In genomic region chr1:108747128-108747827, GRCh38 we compare ENCODE assay signal across 1 cellular context.
TF ChIP-seq lines count a peak whose summit lies in the region.

No MANE protein-coding gene starts in this region.

TF ChIP-seq in K562, 482 proteins besides CTCF, POLR2A, EP300 and RAD21 (continued from another document and continues in another):
- no peak for TF ChIP-seq E4F1 (CRISPR knock-in tag; IDR thresholded peaks at IDR 0.05; ENCODE audit: borderline replicate concordance)
- no peak for TF ChIP-seq GTF3C2 (IDR thresholded peaks at IDR 0.05; ENCODE audit: borderline replicate concordance, extremely low read depth, insufficient read length)
- TF ChIP-seq ZNF436 (CRISPR knock-in tag; IDR thresholded peaks at IDR 0.05), result no peak
- TF ChIP-seq CHD4 (IDR thresholded peaks at IDR 0.05; ENCODE audit: insufficient read depth, insufficient replicate concordance, low read depth, low read length, poor library complexity, severe bottlenecking), result peak; percentile 6
- no peak for TF ChIP-seq YBX1 (IDR thresholded peaks at IDR 0.05)
- no peak for TF ChIP-seq STAT5A (IDR thresholded peaks at IDR 0.05; ENCODE audit: borderline replicate concordance, low read length)
- no peak for TF ChIP-seq HMGXB4 (CRISPR knock-in tag; IDR thresholded peaks at IDR 0.05)
- peak; percentile 77 for TF ChIP-seq POLR2B (IDR thresholded peaks at IDR 0.05; ENCODE audit: low read depth, partially characterized antibody)
- 0 out of 2 replicates have a peak, but pooled peaks have one; percentile 8 for TF ChIP-seq CBX1 (IDR thresholded peaks at IDR 0.05; ENCODE audit: low read depth)
- TF ChIP-seq CBX3 (IDR thresholded peaks at IDR 0.05; ENCODE audit: borderline replicate concordance in 1 of 2, low read length in 2 of 2), result no peak; a peak in 1 of 3 replicates
- no peak for TF ChIP-seq POLR3G (IDR thresholded peaks at IDR 0.05; ENCODE audit: extremely low read depth, insufficient read length, insufficient replicate concordance)
- no peak for TF ChIP-seq HDAC8 (tag; IDR thresholded peaks at IDR 0.05)
- peak; percentile 63 for TF ChIP-seq ZBTB40 (IDR thresholded peaks at IDR 0.05)
- no peak for TF ChIP-seq ZBTB40 (CRISPR knock-in tag; IDR thresholded peaks at IDR 0.05)
- TF ChIP-seq MLX (CRISPR knock-in tag; conservative IDR thresholded peaks at IDR 0.05), result no peak
- TF ChIP-seq ELF2 (CRISPR knock-in tag; IDR thresholded peaks at IDR 0.05), result no peak
- no peak for TF ChIP-seq CEBPB (tag; IDR thresholded peaks at IDR 0.05)
- 0 out of 2 replicates have a peak, but pooled peaks have one; percentile 54 for TF ChIP-seq ZBTB26 (CRISPR knock-in tag; IDR thresholded peaks at IDR 0.05)
- TF ChIP-seq HNRNPLL (IDR thresholded peaks at IDR 0.05; ENCODE audit: low read depth, low read length, poor library complexity, severe bottlenecking), result no peak
- no peak for TF ChIP-seq HOMEZ (CRISPR knock-in tag; IDR thresholded peaks at IDR 0.05)
- no peak for TF ChIP-seq E2F3 (CRISPR knock-in tag; IDR thresholded peaks at IDR 0.05)
- TF ChIP-seq CREB3 (tag; conservative IDR thresholded peaks at IDR 0.05; ENCODE audit: low read depth), result no peak
- TF ChIP-seq CBFB (CRISPR knock-in tag; IDR thresholded peaks at IDR 0.05), result no peak
- no peak for TF ChIP-seq ATF3 (IDR thresholded peaks at IDR 0.05)
- peak; percentile 30; the same call in 1 of the 2 replicates for TF ChIP-seq ATF3 (CRISPR knock-in tag; conservative IDR thresholded peaks at IDR 0.05)
- TF ChIP-seq FOXA1 (IDR thresholded peaks at IDR 0.05; ENCODE audit: borderline replicate concordance), result no peak
- no peak for TF ChIP-seq ZNF324 (CRISPR knock-in tag; IDR thresholded peaks at IDR 0.05)
- TF ChIP-seq KHSRP (IDR thresholded peaks at IDR 0.05), result no peak
- TF ChIP-seq POLR3A (IDR thresholded peaks at IDR 0.05; ENCODE audit: borderline replicate concordance, extremely low read depth, insufficient read depth, insufficient read length), result no peak
- TF ChIP-seq ZNF707 (CRISPR knock-in tag; conservative IDR thresholded peaks at IDR 0.05), result no peak
- TF ChIP-seq GTF2F1 (IDR thresholded peaks at IDR 0.05; ENCODE audit: low read depth, low read length), result no peak
- no peak for TF ChIP-seq ZNF584 (CRISPR knock-in tag; IDR thresholded peaks at IDR 0.05; ENCODE audit: low read depth)
- TF ChIP-seq EP400 (IDR thresholded peaks at IDR 0.05), result peak; percentile 5; the same call in 1 of the 2 replicates
- no peak for TF ChIP-seq E2F6 (IDR thresholded peaks at IDR 0.05; ENCODE audit: borderline replicate concordance in 1 of 2, extremely low read depth in 1 of 2, insufficient read depth in 1 of 2, insufficient read length in 1 of 2, low read depth in 1 of 2, low read length in 1 of 2, poor library complexity in 1 of 2, severe bottlenecking in 1 of 2)
- no peak for TF ChIP-seq ZSCAN29 (IDR thresholded peaks at IDR 0.05)
